19 cellular contexts compared by ENCODE assay signal in the genomic region with DNA sequence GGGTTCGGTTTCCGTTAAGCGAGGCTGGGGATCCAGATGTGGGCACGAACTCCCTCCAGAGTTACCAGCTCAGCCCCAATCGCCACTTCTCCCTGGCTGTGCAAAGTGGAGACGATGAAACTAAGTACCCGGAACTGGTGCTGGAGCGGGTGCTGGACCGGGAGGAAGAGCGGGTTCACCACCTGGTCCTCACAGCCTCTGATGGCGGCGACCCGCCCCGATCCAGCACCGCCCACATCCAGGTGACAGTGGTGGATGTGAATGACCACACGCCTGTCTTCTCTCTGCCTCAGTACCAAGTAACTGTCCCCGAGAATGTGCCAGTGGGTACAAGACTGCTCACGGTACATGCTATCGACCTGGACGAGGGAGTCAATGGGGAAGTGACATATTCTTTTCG. TPM values are rescaled to one million over a fixed set of nuclear protein-coding genes. Genes with fewer than 3 reads are reported as not detected.
DNase-seq lines count a peak whose midpoint lies in the region; ATAC-seq and TF ChIP-seq lines count a peak whose summit lies in the region.
"Had no signal": no experiment of that assay in that cellular context is flagged by ENCODE, and none has a peak within 500 bp of the region (broad histone marks: within the 10 kb centered on the region; RNA-seq: fewer than 3 reads in every experiment).

No MANE protein-coding gene starts in this region.

- ATAC-seq in GM21390 (IDR thresholded peaks at IDR 0.05; ENCODE audit: unreplicated experiment) (no peak), HG02938 (IDR thresholded peaks at IDR 0.05; ENCODE audit: unreplicated experiment) (no peak)
- ATAC-seq: effector memory CD8-positive, alpha-beta T cell had no signal

- H3K9me3 ChIP-seq in SK-N-MC (ENCODE audit: low read depth, low read length) = no peaks in the 10 kb centered on the region
- H3K9me3 ChIP-seq in skeletal muscle tissue (ENCODE audit: control insufficient read depth in 3 of 3, low read length in 3 of 3) = peaks cover 8 to 25% (median 17%) of the 10 kb centered on the region in 3 donors

- H3K36me3 ChIP-seq in SK-N-MC (ENCODE audit: insufficient read depth, low read length) (no peaks in the 10 kb centered on the region), skeletal muscle tissue (ENCODE audit: control insufficient read depth in 3 of 3, insufficient read depth in 3 of 3, low read length in 3 of 3) (no peaks in the 10 kb centered on the region)
- H3K36me3 ChIP-seq: brain microvascular endothelial cell, ovary had no signal

- H3K27ac ChIP-seq in SK-N-MC = no peak overlapping the region
- H3K27ac ChIP-seq in skeletal muscle tissue (ENCODE audit: low read depth, low read length) = no peak overlapping the region
- H3K27ac ChIP-seq: brain microvascular endothelial cell, ovary, PC-9 had no signal

- peaks cover 0 to 4% (median 0%) of the 10 kb centered on the region in 3 donors for H3K27me3 ChIP-seq in skeletal muscle tissue (ENCODE audit: control insufficient read depth in 3 of 3, insufficient read depth in 3 of 3, low read length in 3 of 3)
- H3K27me3 ChIP-seq: brain microvascular endothelial cell, ovary had no signal

- H3K4me1 ChIP-seq in skeletal muscle tissue (ENCODE audit: control insufficient read depth in 3 of 3, insufficient read depth in 3 of 3, low read length in 3 of 3) = peaks cover 0 to 6% (median 0%) of the 10 kb centered on the region in 3 donors

- peak overlapping the region; percentile 76 for H3K4me3 ChIP-seq in SK-N-MC
- peak overlapping the region; percentile 57 for H3K4me3 ChIP-seq in fibroblast of mammary gland (ENCODE audit: control insufficient read depth, low read depth, low read length)
- H3K4me3 ChIP-seq in skeletal muscle tissue (ENCODE audit: low read length in 3 of 3) = peak overlapping the region; percentile 58 to 69 (median 61)
- H3K4me3 ChIP-seq: ovary, PC-9 had no signal

- DNase-seq in activated CD8-positive, alpha-beta memory T cell treated with anti-CD3 and anti-CD28 coated beads, Interleukin-2, amount 50 U/mL, for 48 hours = peak; percentile 35
- no peak for DNase-seq in activated CD8-positive, alpha-beta memory T cell treated with anti-CD3 and anti-CD28 coated beads for 24 hours
- DNase-seq in SK-N-MC (ENCODE audit: low read depth, low spot score) (no peak), fibroblast of mammary gland (ENCODE audit: low read depth) (no peak), HCEC 1CT (no peak)
- DNase-seq: ACHN; activated gamma-delta T cell treated with Interleukin-2 at 50 U/mL for 16 hours; brain microvascular endothelial cell; effector memory CD8-positive, alpha-beta T cell; GDM1; NCI-H2029 treated with DMSO at 0.1 percent for 48 hours; NCI-H69; ovary; PC-9; stimulated activated CD4-positive, alpha-beta T cell treated with anti-CD3 and anti-CD28 coated beads, Interleukin-15, amount 100 ng/mL, for 24 hours had no signal

- TF ChIP-seq CTCF in fibroblast of mammary gland (conservative IDR thresholded peaks at IDR 0.05; ENCODE audit: control insufficient read depth, insufficient read depth, low read depth, low read length) = no peak

- no peak overlapping the region for H3K9ac ChIP-seq in SK-N-MC (ENCODE audit: insufficient read length)
- no peak overlapping the region for H3K9ac ChIP-seq in skeletal muscle tissue (ENCODE audit: low read depth in 1 of 3, low read length in 3 of 3)

RNA-seq across cellular contexts. Expression of a gene that starts 0.8 kb away (rescaled TPM):
- 3.7 TPM for total RNA-seq in skeletal muscle tissue
- total RNA-seq: PC-9 had no signal

RNA-seq across cellular contexts. Expression of a gene that starts 4.2 kb away (rescaled TPM):
- 4.7 TPM for total RNA-seq in skeletal muscle tissue
- total RNA-seq: PC-9 had no signal

RNA-seq across cellular contexts. Expression of a gene that starts 9.1 kb away (rescaled TPM):
- 3.7 TPM for total RNA-seq in skeletal muscle tissue
- total RNA-seq: HT-29, PC-9 had no signal

RNA-seq across cellular contexts. Expression of a gene that starts 9.7 kb away (rescaled TPM):
- 4.2 TPM for total RNA-seq in skeletal muscle tissue

RNA-seq across cellular contexts. Expression of a gene that starts 13.3 kb away (rescaled TPM):
- total RNA-seq in skeletal muscle tissue = 3.1 TPM
- total RNA-seq: PC-9 had no signal
